In the genomic region with DNA sequence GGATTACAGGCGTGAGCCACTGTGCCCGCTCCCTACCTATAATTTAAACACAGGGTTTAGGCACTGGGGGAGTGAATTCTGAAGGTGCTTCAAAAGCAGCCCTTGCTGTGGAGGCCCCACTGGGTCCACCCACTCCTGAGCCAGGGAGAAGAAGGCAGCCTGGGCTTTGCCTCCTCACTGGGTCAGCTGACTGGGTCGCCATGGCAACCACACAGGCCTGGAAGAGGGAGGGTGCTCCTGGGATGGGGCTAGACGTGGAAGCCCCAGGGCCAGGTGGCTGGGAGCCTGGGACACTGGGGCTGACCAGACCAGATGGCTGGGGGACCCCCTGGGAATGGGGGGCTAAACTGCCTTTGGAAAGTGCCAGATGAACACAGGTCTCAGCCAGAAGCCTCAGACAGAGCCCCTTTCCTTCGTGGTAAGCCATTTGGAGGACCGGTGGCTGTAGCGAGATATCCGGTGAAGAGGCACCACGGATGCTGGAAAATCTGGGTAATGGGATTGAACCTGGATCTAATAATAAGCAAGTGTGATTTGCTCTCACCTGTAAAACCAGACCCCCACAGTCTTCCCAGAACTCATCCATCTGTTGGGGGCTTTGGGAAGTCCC, we compare ENCODE assay signal across 14 cellular contexts. TPM values are rescaled to one million over a fixed set of nuclear protein-coding genes. Genes with fewer than 3 reads are reported as not detected.
DNase-seq lines count a peak whose midpoint lies in the region; ATAC-seq and TF ChIP-seq lines count a peak whose summit lies in the region.
"Had no signal": no experiment of that assay in that cellular context is flagged by ENCODE, and none has a peak within 500 bp of the region (broad histone marks: within the 10 kb centered on the region; RNA-seq: fewer than 3 reads in every experiment).

No MANE protein-coding gene starts in this region.

- no peak overlapping the region for H3K18ac ChIP-seq in H9 (ENCODE audit: insufficient read length, low read depth, low read length)
- no peak overlapping the region for H3K18ac ChIP-seq in mesenchymal stem cell (ENCODE audit: low read depth in 1 of 2, low read length in 2 of 2)

- H3K9me2 ChIP-seq in SK-N-SH: no peaks in the 10 kb centered on the region

- no CpG with 5 or more reads among the region's 9 CpGs for WGBS in H9 (ENCODE audit: extremely low coverage, insufficient read length, low lambda C conversion rate)
- 12% methylated on average over 8 of the region's 9 CpGs for WGBS in SK-N-SH (ENCODE audit: low lambda C conversion rate)
- 58% methylated on average over 7 of the region's 9 CpGs for WGBS in mesenchymal stem cell
- 62 to 86% methylated on average over 5 to 9 of the region's 9 CpGs for WGBS in transverse colon (ENCODE audit: low coverage in 1 of 2), 2 donors

- H2BK12ac ChIP-seq in H9 (ENCODE audit: insufficient read length, low read depth, low read length): no peak overlapping the region
- no peak overlapping the region for H2BK12ac ChIP-seq in mesenchymal stem cell (ENCODE audit: low read length in 2 of 2)

- H2AFZ ChIP-seq in H9 (ENCODE audit: low read length): no peak overlapping the region
- no peak overlapping the region for H2AFZ ChIP-seq in SK-N-SH (ENCODE audit: low read depth)
- H2AFZ ChIP-seq in mesenchymal stem cell (ENCODE audit: low read depth, low read length): no peak overlapping the region

- H3K4ac ChIP-seq in H9 (ENCODE audit: low read depth, low read length) (no peak overlapping the region), mesenchymal stem cell (ENCODE audit: low read depth in 1 of 2, low read length in 2 of 2) (no peak overlapping the region)

- H3K9me3 ChIP-seq in H9 (ENCODE audit: control insufficient read depth, low read depth, low read length) (no peaks in the 10 kb centered on the region), SK-N-SH (no peaks in the 10 kb centered on the region), mesenchymal stem cell (ENCODE audit: control insufficient read depth, low read length) (no peaks in the 10 kb centered on the region), transverse colon (no peaks in the 10 kb centered on the region)
- H3K9me3 ChIP-seq: psoas muscle had no signal

- TF ChIP-seq EP300 in SK-N-SH (IDR thresholded peaks at IDR 0.05; ENCODE audit: borderline replicate concordance in 1 of 2, low read depth in 1 of 2, low read length in 1 of 2) (no peak), transverse colon (IDR thresholded peaks at IDR 0.05; ENCODE audit: low read depth) (no peak)

- H3K4me1 Mint-ChIP-seq in H9: peaks cover 2 to 8% of the 10 kb centered on the region in 2 experiments; a peak in 3 of 4 replicates

- ATAC-seq in HG02840 (IDR thresholded peaks at IDR 0.05; ENCODE audit: low FRiP score, unreplicated experiment) (no peak), GM21515 (IDR thresholded peaks at IDR 0.05; ENCODE audit: unreplicated experiment) (no peak)
- ATAC-seq: psoas muscle had no signal

- H2AK5ac ChIP-seq in H9 (ENCODE audit: insufficient read length, low read length) (no peak overlapping the region), mesenchymal stem cell (ENCODE audit: low read length, severe bottlenecking) (no peak overlapping the region)

- H3K36me3 ChIP-seq in SK-N-SH (replicated peaks in 1 of 2; ENCODE audit: control insufficient read depth in 1 of 2, insufficient read depth in 2 of 2, low read length in 1 of 2) (no peaks in the 10 kb centered on the region), mesenchymal stem cell (ENCODE audit: control insufficient read depth in 1 of 2, insufficient read depth in 2 of 2, low read depth in 1 of 2, low read length in 2 of 2) (no peaks in the 10 kb centered on the region), transverse colon (no peaks in the 10 kb centered on the region)

- H4K5ac ChIP-seq in H9 (ENCODE audit: insufficient read length, low read depth, low read length): no peak overlapping the region

- no peak overlapping the region for H2BK20ac ChIP-seq in H9 (ENCODE audit: low read depth, low read length, poor library complexity, severe bottlenecking)

- H3K27me3 Mint-ChIP-seq in H9 (ENCODE audit: low read depth): peaks cover 19% of the 10 kb centered on the region

- intact Hi-C loops in transverse colon (cut with DNase I; ENCODE audit: low total_unique reads): no loop called here

- H3K23ac ChIP-seq in H9 (ENCODE audit: insufficient read length, low read depth, low read length): no peak overlapping the region
- H3K23ac ChIP-seq in mesenchymal stem cell (ENCODE audit: low read length in 2 of 2): no peak overlapping the region

- DNase-seq in NCI-H1417 (lab: John Stamatoyannopoulos, UW): peak; percentile 30 to 65 (median 32)
- DNase-seq in NCI-H1417 treated with DMSO at 0.1 percent for 48 hours (lab: John Stamatoyannopoulos, UW): no peak
- DNase-seq in H9: peak; percentile 78
- DNase-seq in SK-N-SH: peak; percentile 75
- DNase-seq in mesenchymal stem cell: peak; percentile 18
- DNase-seq in transverse colon: no peak
- DNase-seq: EL, midbrain had no signal

- no peak overlapping the region for H3K27ac Mint-ChIP-seq in H9

- H2BK5ac ChIP-seq in H9 (ENCODE audit: insufficient read length, low read length) (no peak overlapping the region), mesenchymal stem cell (ENCODE audit: low read depth, low read length, poor library complexity, severe bottlenecking) (no peak overlapping the region)

- H3K27me3 ChIP-seq in H9 (ENCODE audit: insufficient read depth, low read length) (no peaks in the 10 kb centered on the region), SK-N-SH (ENCODE audit: insufficient read depth) (peaks cover 40% of the 10 kb centered on the region), mesenchymal stem cell (ENCODE audit: control insufficient read depth in 1 of 2, insufficient read depth in 1 of 2, low read length in 2 of 2) (peaks cover 26 to 44% of the 10 kb centered on the region in 2 experiments), transverse colon (peaks cover 48% of the 10 kb centered on the region)

- H4K8ac ChIP-seq in H9 (replicated peaks; ENCODE audit: insufficient read length, low read depth, low read length) (no peak overlapping the region), mesenchymal stem cell (ENCODE audit: low read length) (no peak overlapping the region)

- no peaks in the 10 kb centered on the region for H3K36me3 Mint-ChIP-seq in H9 (ENCODE audit: insufficient read depth in 1 of 3, low read depth in 3 of 3)

- H3K79me1 ChIP-seq in H9 (ENCODE audit: insufficient read depth, low read depth, low read length, poor library complexity, severe bottlenecking) (no peaks in the 10 kb centered on the region), mesenchymal stem cell (replicated peaks; ENCODE audit: low read length, poor library complexity, severe bottlenecking) (no peaks in the 10 kb centered on the region)

- peaks cover 5% of the 10 kb centered on the region for H3F3A ChIP-seq in SK-N-SH (replicated peaks; ENCODE audit: insufficient read depth)

- no peak for TF ChIP-seq POLR2A in transverse colon (IDR thresholded peaks at IDR 0.05)

- H3K27ac ChIP-seq in H9 (ENCODE audit: insufficient read length, low read depth, low read length): no peak overlapping the region
- H3K27ac ChIP-seq in SK-N-SH (ENCODE audit: low read depth in 2 of 2, low read length in 1 of 2): no peak overlapping the region
- H3K27ac ChIP-seq in mesenchymal stem cell (ENCODE audit: low read length, poor library complexity, severe bottlenecking): no peak overlapping the region
- no peak overlapping the region for H3K27ac ChIP-seq in transverse colon
- H3K27ac ChIP-seq: epithelial cell of prostate, psoas muscle, RWPE1 had no signal

- no peaks in the 10 kb centered on the region for H3K79me2 ChIP-seq in H9 (ENCODE audit: insufficient read depth, low read length)
- H3K79me2 ChIP-seq in SK-N-SH (ENCODE audit: insufficient read depth): no peaks in the 10 kb centered on the region

- H3K56ac ChIP-seq in H9 (ENCODE audit: insufficient read length, low read depth, low read length): no peak overlapping the region

- POLR2A ChIA-PET in SK-N-SH (lab: Yijun Ruan, JAX): no interaction called here

- no peak overlapping the region for H3K4me3 ChIP-seq in SK-N-SH (ENCODE audit: low read depth in 2 of 2, low read length in 1 of 2)
- H3K4me3 ChIP-seq in mesenchymal stem cell (ENCODE audit: insufficient read depth in 1 of 2, low read depth in 1 of 2, low read length in 2 of 2): no peak overlapping the region
- H3K4me3 ChIP-seq in transverse colon: no peak overlapping the region
- H3K4me3 ChIP-seq: psoas muscle had no signal

- no peaks in the 10 kb centered on the region for H4K20me1 ChIP-seq in H9 (ENCODE audit: control insufficient read depth, insufficient read depth, insufficient read length)
- H4K20me1 ChIP-seq in SK-N-SH (ENCODE audit: insufficient read depth): no peaks in the 10 kb centered on the region

- H3K23me2 ChIP-seq in H9 (ENCODE audit: insufficient read length, low read depth, low read length, poor library complexity, severe bottlenecking): no peaks in the 10 kb centered on the region

- no peak for TF ChIP-seq CTCF in H9 (conservative IDR thresholded peaks at IDR 0.05)
- no peak for TF ChIP-seq CTCF in SK-N-SH (IDR thresholded peaks at IDR 0.05)
- no peak for TF ChIP-seq CTCF in transverse colon (IDR thresholded peaks at IDR 0.05)

- no peak for TF ChIP-seq RAD21 in SK-N-SH (IDR thresholded peaks at IDR 0.05; ENCODE audit: low read length)

- no peak overlapping the region for H4K91ac ChIP-seq in H9 (ENCODE audit: insufficient read length, low read depth, low read length)
- no peak overlapping the region for H4K91ac ChIP-seq in mesenchymal stem cell (ENCODE audit: low read length)

- CTCF ChIA-PET in SK-N-SH (lab: Yijun Ruan, JAX): interaction anchor here (0.9 kb wide), 1 partner anchor 10 kb away, joined by 3 read pairs; no protein-coding TSS in a partner anchor

- H2BK120ac ChIP-seq in H9 (ENCODE audit: low read depth, low read length, poor library complexity, severe bottlenecking) (no peak overlapping the region), mesenchymal stem cell (ENCODE audit: low read depth, low read length) (no peak overlapping the region)

- no peaks in the 10 kb centered on the region for H3K4me1 ChIP-seq in H9 (ENCODE audit: insufficient read depth, low read length)
- peaks cover 0 to 5% of the 10 kb centered on the region in 2 experiments; a peak in 1 of 4 replicates for H3K4me1 ChIP-seq in SK-N-SH (ENCODE audit: control insufficient read depth in 1 of 2, insufficient read depth in 2 of 2, low read depth in 1 of 2, low read length in 1 of 2)
- H3K4me1 ChIP-seq in mesenchymal stem cell (ENCODE audit: control insufficient read depth, insufficient read depth, low read depth, low read length): peaks cover 2% of the 10 kb centered on the region
- H3K4me1 ChIP-seq in transverse colon: no peaks in the 10 kb centered on the region
- H3K4me1 ChIP-seq: psoas muscle had no signal

- H3T11ph ChIP-seq in H9 (ENCODE audit: low read length): no peak overlapping the region

- H3K4me2 ChIP-seq in H9 (ENCODE audit: insufficient read depth, insufficient read length, low read length): no peak overlapping the region
- no peak overlapping the region for H3K4me2 ChIP-seq in SK-N-SH
- no peak overlapping the region for H3K4me2 ChIP-seq in mesenchymal stem cell (ENCODE audit: low read length, poor library complexity, severe bottlenecking)

- H2BK15ac ChIP-seq in H9 (ENCODE audit: low read depth, low read length): no peak overlapping the region
- no peak overlapping the region for H2BK15ac ChIP-seq in mesenchymal stem cell (ENCODE audit: low read depth, poor library complexity, severe bottlenecking)

- H3K14ac ChIP-seq in H9 (ENCODE audit: insufficient read depth, low read length) (no peak overlapping the region), mesenchymal stem cell (ENCODE audit: low read length in 2 of 2) (peak overlapping the region in 1 of 2 experiments; percentile 90)

- no peak overlapping the region for H3K9ac ChIP-seq in H9 (ENCODE audit: extremely low read depth, insufficient read length, low read length)
- H3K9ac ChIP-seq in SK-N-SH: no peak overlapping the region
- H3K9ac ChIP-seq in mesenchymal stem cell (ENCODE audit: low read length): no peak overlapping the region

- no peaks in the 10 kb centered on the region for H3K9me3 Mint-ChIP-seq in H9

- no peak overlapping the region for H3K4me3 Mint-ChIP-seq in H9

- in situ Hi-C loops in transverse colon (cut with MboI; ENCODE audit: low pct_ligation_motif_present in 1 of 4, low pct_unique_long_range_greater_than_20kb in 1 of 4, low sequenced_read_pairs in 3 of 4): no loop called here

RNA-seq across cellular contexts. Expression of a gene that starts 32.9 kb away (rescaled TPM):
- not detected in 2 replicates for total RNA-seq in H9 (2021)
- not detected in 2 replicates for polyA plus RNA-seq in SK-N-SH (2012; rRNA removed)
- not detected in 2 replicates for polyA plus RNA-seq in SK-N-SH (2012; cell fraction: cytosol; rRNA removed)
- not detected in 2 replicates for polyA plus RNA-seq in SK-N-SH (2012; cell fraction: nucleus; rRNA removed)
- polyA plus RNA-seq in mesenchymal stem cell (2013, experiment 1 of 2): not detected
- not detected for polyA plus RNA-seq in mesenchymal stem cell (2013, experiment 2 of 2)
- 1 to 10 TPM in 2 of 4 donors, under 1 TPM in 1, not detected in 1; 0.27 to 2.2 (median 1.9) TPM for total RNA-seq in transverse colon

RNA-seq across cellular contexts. Expression of a gene that starts 42.1 kb away (rescaled TPM):
- total RNA-seq in H9 (2021) (not detected in 2 replicates), transverse colon (not detected)
- not detected in 2 replicates for polyA plus RNA-seq in SK-N-SH (2012; rRNA removed)
- not detected in 2 replicates for polyA plus RNA-seq in SK-N-SH (2012; cell fraction: cytosol; rRNA removed)
- not detected in 2 replicates for polyA plus RNA-seq in SK-N-SH (2012; cell fraction: nucleus; rRNA removed)
- not detected for polyA plus RNA-seq in mesenchymal stem cell (2013, experiment 1 of 2)
- not detected for polyA plus RNA-seq in mesenchymal stem cell (2013, experiment 2 of 2)
- total RNA-seq: cardiac septum, psoas muscle had no signal
- polyA plus RNA-seq: psoas muscle had no signal

Comparison
In these comparisons a context has a peak if more than half of its experiments do, and no peak if none do; other contexts are left out.
1. DNase-seq: peak in NCI-H1417 (3 of 3), H9 (single experiment), SK-N-SH (single experiment) and mesenchymal stem cell (single experiment); none in NCI-H1417 treated with DMSO at 0.1 percent for 48 hours (single experiment) and transverse colon (single experiment).